In genomic region chrX:43836435-43837184, GRCh38 we compare ENCODE assay signal across 8 cellular contexts. TPM values are rescaled to one million over a fixed set of nuclear protein-coding genes. Genes with fewer than 3 reads are reported as not detected.
DNase-seq lines count a peak whose midpoint lies in the region; ATAC-seq and TF ChIP-seq lines count a peak whose summit lies in the region.

No MANE protein-coding gene starts in this region.

- no peaks in the 10 kb centered on the region for H4K20me1 ChIP-seq in IMR-90 (ENCODE audit: insufficient read depth, low read length)

- no peaks in the 10 kb centered on the region for H3K9me1 ChIP-seq in IMR-90 (ENCODE audit: insufficient read depth, low read length)

- peak; percentile 80 for ATAC-seq in IMR-90 (ENCODE audit: low read depth)
- no peak for ATAC-seq in WTC11
- peak; percentile 52 for ATAC-seq in left lobe of liver
- no peak for ATAC-seq in GM21529 (IDR thresholded peaks at IDR 0.05; ENCODE audit: unreplicated experiment)

- POLR2A ChIA-PET in IMR-90 (lab: Charles Lee; ENCODE audit: unreplicated experiment) (no interaction called here), WTC11 (lab: Charles Lee) (no interaction called here)

- H3K9me3 Mint-ChIP-seq in WTC11 = no peaks in the 10 kb centered on the region

- no peak overlapping the region for H3K14ac ChIP-seq in IMR-90 (replicated peaks; ENCODE audit: low read depth, low read length)

- no peaks in the 10 kb centered on the region for H3K79me1 ChIP-seq in IMR-90 (ENCODE audit: low read depth in 1 of 2, low read length in 2 of 2)

- no peaks in the 10 kb centered on the region for H3K36me3 ChIP-seq in IMR-90 (ENCODE audit: control insufficient read depth, insufficient read depth, low read length)

- no peak overlapping the region for H4K8ac ChIP-seq in IMR-90 (ENCODE audit: low read depth in 2 of 2, low read length in 2 of 2)

- no peaks in the 10 kb centered on the region for H3K27me3 Mint-ChIP-seq in WTC11 (ENCODE audit: low read depth)

- no peak for TF ChIP-seq POLR2A in IMR-90 (IDR thresholded peaks at IDR 0.05; ENCODE audit: low read depth, low read length)

- no peak overlapping the region for H3K4me2 ChIP-seq in IMR-90 (ENCODE audit: low read depth, low read length)

- no TSS peak for BruUV-seq in IMR-90 (replicated peaks; lab: Mats Ljungman, UMichigan)

- DNase-seq in COLO829 (ENCODE audit: low spot score) (peak; percentile 10), IMR-90 (peak; percentile 18), WTC11 (ENCODE audit: low spot score) (no peak), left lobe of liver (ENCODE audit: low spot score) (no peak), NCI-H146 (lab: John Stamatoyannopoulos, UW) (no peak), substantia nigra (lab: John Stamatoyannopoulos, UW) (no peak)
- no peak for DNase-seq in activated CD4-positive, CD25-positive, alpha-beta regulatory T cell treated with anti-CD3 and anti-CD28 coated beads, Interleukin-2, amount 50 U/mL, for 72 hours

- no peak overlapping the region for H4K5ac ChIP-seq in IMR-90 (ENCODE audit: low read depth, low read length)

- H3K4me1 Mint-ChIP-seq in WTC11 = no peaks in the 10 kb centered on the region

- H3K27me3 ChIP-seq in IMR-90 (ENCODE audit: control insufficient read depth, insufficient read depth, low read length) = peaks cover 2% of the 10 kb centered on the region

- no peak overlapping the region for H2AK5ac ChIP-seq in IMR-90 (ENCODE audit: low read depth, low read length)

- H3K4me3 ChIP-seq in IMR-90 (ENCODE audit: insufficient read depth, low read depth, low read length) = no peak overlapping the region

- H2BK20ac ChIP-seq in IMR-90 (ENCODE audit: low read depth, low read length) = no peak overlapping the region

- WGBS in IMR-90 (ENCODE audit: extremely low coverage in 2 of 2, insufficient read length in 1 of 2), 2 experiments = no CpG with 5 or more reads among the region's 3 CpGs

- no peak overlapping the region for H3K18ac ChIP-seq in IMR-90 (ENCODE audit: low read depth, low read length)

- CTCF ChIA-PET in IMR-90 (lab: Yijun Ruan, JAX) (interaction anchor here (1.5 kb wide), 1 partner anchor 9 kb away, joined by 8 read pairs; no protein-coding TSS in a partner anchor), WTC11 (lab: Charles Lee) (interaction anchor here (1.1 to 1.5 kb wide), 4 partner anchors 11 to 122 kb away, joined by 3 to 7 read pairs (median 4); no protein-coding TSS in a partner anchor)

- H3K23ac ChIP-seq in IMR-90 (ENCODE audit: low read depth, low read length) = no peak overlapping the region

- H3K4me1 ChIP-seq in IMR-90 (ENCODE audit: control insufficient read depth, insufficient read depth, low read length) = no peaks in the 10 kb centered on the region

- no peak overlapping the region for H3K4me3 Mint-ChIP-seq in WTC11

- H3K56ac ChIP-seq in IMR-90 (ENCODE audit: extremely low read depth, insufficient read depth, low read length) = no peak overlapping the region

- no peak overlapping the region for H2AK9ac ChIP-seq in IMR-90 (replicated peaks; ENCODE audit: low read depth, low read length, poor library complexity)

- in situ Hi-C loops in IMR-90 (cut with MboI; ENCODE audit: low sequenced_read_pairs) = no loop called here

- TF ChIP-seq CTCF in IMR-90 (conservative IDR thresholded peaks at IDR 0.05; ENCODE audit: low read depth, low read length) (peak; percentile 59), WTC11 (IDR thresholded peaks at IDR 0.05) (0 out of 2 replicates have a peak, but pooled peaks have one; percentile 21)

- no peaks in the 10 kb centered on the region for H3K9me3 ChIP-seq in IMR-90 (ENCODE audit: control insufficient read depth, insufficient read depth, low read length)

- H3K4ac ChIP-seq in IMR-90 (ENCODE audit: low read depth, low read length) = no peak overlapping the region

- no peak overlapping the region for H2BK15ac ChIP-seq in IMR-90 (ENCODE audit: low read depth, low read length)

- H2AFZ ChIP-seq in IMR-90 (replicated peaks; ENCODE audit: low read length, poor library complexity) = no peak overlapping the region

- H2BK120ac ChIP-seq in IMR-90 (ENCODE audit: low read depth, low read length) = no peak overlapping the region

- peak; percentile 47 for TF ChIP-seq RAD21 in IMR-90 (IDR thresholded peaks at IDR 0.05; ENCODE audit: low read length)

- no peak overlapping the region for H4K91ac ChIP-seq in IMR-90 (ENCODE audit: insufficient read depth, low read depth, low read length)

- H3K27ac Mint-ChIP-seq in WTC11 = no peak overlapping the region

- no peak overlapping the region for H2BK5ac ChIP-seq in IMR-90 (ENCODE audit: low read depth, low read length, poor library complexity, severe bottlenecking)

- H3K27ac ChIP-seq in IMR-90 (ENCODE audit: insufficient read depth, low read length) (no peak overlapping the region), substantia nigra (ENCODE audit: low read depth, low read length, poor library complexity, severe bottlenecking) (no peak overlapping the region)

- H3K36me3 Mint-ChIP-seq in WTC11 = no peaks in the 10 kb centered on the region

- dilution Hi-C loops in IMR-90 (cut with HindIII; ENCODE audit: low sequenced_read_pairs, unreplicated experiment) = no loop called here

- no peak overlapping the region for H3K9ac ChIP-seq in IMR-90 (ENCODE audit: low read depth, low read length)

- intact Hi-C loops in IMR-90 (cut with micrococcal nuclease) = loop anchor here (2.0 to 5.0 kb wide), 2 partner anchors 101 to 408 kb away; no protein-coding TSS in a partner anchor

TF ChIP-seq in IMR-90, 13 proteins besides CTCF, POLR2A, EP300 and RAD21 (continues in another document):
- TF ChIP-seq MXI1 (IDR thresholded peaks at IDR 0.05; ENCODE audit: borderline replicate concordance, low read depth, low read length) (no peak), MAZ (IDR thresholded peaks at IDR 0.05; ENCODE audit: borderline replicate concordance, low read depth, low read length) (no peak), BHLHE40 (IDR thresholded peaks at IDR 0.05; ENCODE audit: low read depth, low read length) (no peak), CEBPB (IDR thresholded peaks at IDR 0.05; ENCODE audit: low read depth, low read length) (no peak), SMC3 (IDR thresholded peaks at IDR 0.05; ENCODE audit: low read depth, low read length) (peak; percentile 43; the same call in 1 of the 2 replicates), RCOR1 (IDR thresholded peaks at IDR 0.05; ENCODE audit: insufficient replicate concordance, low read length) (no peak), FOS (IDR thresholded peaks at IDR 0.05; ENCODE audit: low read depth, low read length) (no peak), NFE2L2 (IDR thresholded peaks at IDR 0.05; ENCODE audit: low read depth, low read length) (peak; percentile 82), MAFK (IDR thresholded peaks at IDR 0.05; ENCODE audit: low read depth, low read length) (peak; percentile 100), RFX5 (IDR thresholded peaks at IDR 0.05; ENCODE audit: low read depth, low read length) (no peak)
- TF ChIP-seq, protein P1, sequence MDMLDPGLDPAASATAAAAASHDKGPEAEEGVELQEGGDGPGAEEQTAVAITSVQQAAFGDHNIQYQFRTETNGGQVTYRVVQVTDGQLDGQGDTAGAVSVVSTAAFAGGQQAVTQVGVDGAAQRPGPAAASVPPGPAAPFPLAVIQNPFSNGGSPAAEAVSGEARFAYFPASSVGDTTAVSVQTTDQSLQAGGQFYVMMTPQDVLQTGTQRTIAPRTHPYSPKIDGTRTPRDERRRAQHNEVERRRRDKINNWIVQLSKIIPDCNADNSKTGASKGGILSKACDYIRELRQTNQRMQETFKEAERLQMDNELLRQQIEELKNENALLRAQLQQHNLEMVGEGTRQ (IDR thresholded peaks at IDR 0.05; ENCODE audit: low read depth, low read length) = no peak

TF ChIP-seq in WTC11, 78 proteins besides CTCF, POLR2A, EP300 and RAD21:
- no peak for TF ChIP-seq ZNF416 (CRISPR knock-in tag; IDR thresholded peaks at IDR 0.05)
- TF ChIP-seq ZNF219 (CRISPR knock-in tag; IDR thresholded peaks at IDR 0.05; ENCODE audit: borderline replicate concordance) = no peak
- no peak for TF ChIP-seq TP53 (CRISPR knock-in tag; IDR thresholded peaks at IDR 0.05)
- no peak for TF ChIP-seq FOXK1 (CRISPR knock-in tag; IDR thresholded peaks at IDR 0.05)
- no peak for TF ChIP-seq ELF4 (CRISPR knock-in tag; IDR thresholded peaks at IDR 0.05; ENCODE audit: low read depth)

RNA-seq across cellular contexts. Expression of gene MAOB, which starts 45.6 kb away (rescaled TPM):
- total RNA-seq in IMR-90 (2012; rRNA removed) = 0.28 and 0.36 TPM in 2 replicates
- polyA plus RNA-seq in IMR-90 (2012; rRNA removed) = 0.43 and 0.46 TPM in 2 replicates
- 0.11 and 0.15 TPM in 2 replicates for polyA plus RNA-seq in IMR-90 (2012; cell fraction: cytosol; rRNA removed)
- 0.04 and 0.19 TPM in 2 replicates for polyA plus RNA-seq in IMR-90 (2012; cell fraction: nucleus; rRNA removed; ENCODE audit: low replicate concordance)
- total RNA-seq in WTC11 (2021) = 0.74 to 1.5 TPM (median 1.3 TPM) in 3 replicates
- total RNA-seq in left lobe of liver = 131 TPM

Comparison
In these comparisons a context has a peak if more than half of its experiments do, and no peak if none do; other contexts are left out.
1. DNase-seq: peak in COLO829 (single experiment) and IMR-90 (single experiment); none in WTC11 (single experiment), left lobe of liver (single experiment), NCI-H146 (single experiment), substantia nigra (0 of 49) and activated CD4-positive, CD25-positive, alpha-beta regulatory T cell treated with anti-CD3 and anti-CD28 coated beads, Interleukin-2, amount 50 U/mL, for 72 hours (single experiment).
2. ATAC-seq: peak in IMR-90 (single experiment) and left lobe of liver (single experiment); none in WTC11 (single experiment) and GM21529 (single experiment).
3. RNA of gene MAOB, which starts 45.6 kb away (total RNA-seq): 131 TPM in left lobe of liver (single experiment); 0.74 to 1.5 TPM in WTC11 and 0.28 to 0.36 TPM in IMR-90; every median in the first group is over 10 times any median in the second.